Comparison of ENCODE assay signal across 8 cellular contexts in genomic region chr4:1684756-1685603, GRCh38. TPM values are rescaled to one million over a fixed set of nuclear protein-coding genes. Genes with fewer than 3 reads are reported as not detected.
DNase-seq lines count a peak whose midpoint lies in the region; ATAC-seq, FAIRE-seq and TF ChIP-seq lines count a peak whose summit lies in the region.

No MANE protein-coding gene starts in this region.

- no peaks in the 10 kb centered on the region for H3K4me1 ChIP-seq in hepatocyte (ENCODE audit: insufficient read depth)

- H3K9me3 Mint-ChIP-seq in T-helper 2 cell treated with Interferon-gamma antibody and Interleukin-4, amounts not matched to agents 5 μg/mL and 100 μg/mL, for 36 hours, result no peaks in the 10 kb centered on the region

- peaks cover 4% of the 10 kb centered on the region for H3K36me3 Mint-ChIP-seq in T-helper 2 cell treated with Interferon-gamma antibody and Interleukin-4, amounts not matched to agents 5 μg/mL and 100 μg/mL, for 36 hours (ENCODE audit: low read depth)
- H3K36me3 Mint-ChIP-seq in T-helper 17 cell (ENCODE audit: low read depth), result no peaks in the 10 kb centered on the region

- peak overlapping the region; percentile 78 for H3K4me2 ChIP-seq in hepatocyte

- no peak for FAIRE-seq in D721Med (lab: Jason Lieb, UNC)

- H3K27me3 Mint-ChIP-seq in T-helper 2 cell treated with Interferon-gamma antibody and Interleukin-4, amounts not matched to agents 5 μg/mL and 100 μg/mL, for 36 hours (ENCODE audit: low read depth), result no peaks in the 10 kb centered on the region
- no peaks in the 10 kb centered on the region for H3K27me3 Mint-ChIP-seq in T-helper 17 cell

- H3K4me3 ChIP-seq in hepatocyte, result peak overlapping the region; percentile 45

- no peaks in the 10 kb centered on the region for H3K36me3 ChIP-seq in hepatocyte (replicated peaks; ENCODE audit: insufficient read depth, low read depth)

- H2AFZ ChIP-seq in hepatocyte, result peak overlapping the region; percentile 78

- ATAC-seq in T-helper 17 cell (no peak), GM21381 (IDR thresholded peaks at IDR 0.05; ENCODE audit: unreplicated experiment) (no peak)
- ATAC-seq in stimulated activated naive CD8-positive, alpha-beta T cell treated with anti-CD3 and anti-CD28 coated beads, Interleukin-15, Interleukin-2, amounts not matched to agents 100 U/mL and 50 U/mL, for 24 hours, result peak; percentile 21

- H3K9me3 ChIP-seq in T-helper 17 cell (ENCODE audit: control insufficient read depth, low read length, poor library complexity, severe bottlenecking) (no peaks in the 10 kb centered on the region), hepatocyte (ENCODE audit: low read depth) (no peaks in the 10 kb centered on the region)

- DNase-seq in T-helper 2 cell treated with Interferon-gamma antibody and Interleukin-4, amounts not matched to agents 5 μg/mL and 100 μg/mL, for 36 hours (ENCODE audit: low spot score), result no peak
- DNase-seq in T-helper 2 cell (no peak), T-helper 17 cell (no peak), hepatocyte (ENCODE audit: low spot score) (no peak), D721Med (ENCODE audit: insufficient read length, low spot score) (no peak), T-helper 1 cell (no peak)
- DNase-seq in stimulated activated naive CD8-positive, alpha-beta T cell treated with anti-CD3 and anti-CD28 coated beads, Interleukin-15, Interleukin-2, amounts not matched to agents 100 U/mL and 50 U/mL, for 24 hours, result no peak

- H4K20me1 ChIP-seq in hepatocyte (ENCODE audit: insufficient read depth, poor library complexity, severe bottlenecking), result no peaks in the 10 kb centered on the region

- H3K27ac ChIP-seq in hepatocyte, result no peak overlapping the region

- no peaks in the 10 kb centered on the region for H3K9me2 ChIP-seq in hepatocyte (replicated peaks; ENCODE audit: insufficient read depth)

- no peak for TF ChIP-seq CTCF in hepatocyte (IDR thresholded peaks at IDR 0.05; ENCODE audit: poor library complexity)
- no peak for TF ChIP-seq CTCF in D721Med (IDR thresholded peaks at IDR 0.05; ENCODE audit: insufficient read depth, missing control alignments)

- H3K79me2 ChIP-seq in hepatocyte, result no peaks in the 10 kb centered on the region

- H3K27me3 ChIP-seq in hepatocyte, result no peaks in the 10 kb centered on the region

- peak overlapping the region; percentile 21 for H3K4me3 Mint-ChIP-seq in T-helper 2 cell treated with Interferon-gamma antibody and Interleukin-4, amounts not matched to agents 5 μg/mL and 100 μg/mL, for 36 hours
- H3K4me3 Mint-ChIP-seq in T-helper 17 cell, result peak overlapping the region; percentile 65

- WGBS in hepatocyte (ENCODE audit: low lambda C conversion rate, missing lambda C conversion rate), result 84% methylated on average over 32 of the region's 40 CpGs

- no peak overlapping the region for H3K27ac Mint-ChIP-seq in T-helper 2 cell treated with Interferon-gamma antibody and Interleukin-4, amounts not matched to agents 5 μg/mL and 100 μg/mL, for 36 hours
- H3K27ac Mint-ChIP-seq in T-helper 17 cell, result no peak overlapping the region

- peaks cover 11% of the 10 kb centered on the region for H3K4me1 Mint-ChIP-seq in T-helper 2 cell treated with Interferon-gamma antibody and Interleukin-4, amounts not matched to agents 5 μg/mL and 100 μg/mL, for 36 hours (ENCODE audit: low read depth)
- peaks cover 11% of the 10 kb centered on the region for H3K4me1 Mint-ChIP-seq in T-helper 17 cell

RNA-seq across cellular contexts. Expression of gene FAM53A, which starts 0.9 kb away (rescaled TPM):
- total RNA-seq in T-helper 17 cell (1 to 10 TPM; 2.4 to 3.1 TPM), hepatocyte (4.7 and 5.2 TPM in 2 replicates)
- polyA plus RNA-seq in hepatocyte, result 6.8 and 10.8 TPM in 2 replicates

RNA-seq across cellular contexts. Expression of gene SLBP, which starts 27.1 kb away (rescaled TPM):
- 10 to 100 TPM; 24.9 to 36.0 TPM for total RNA-seq in T-helper 17 cell
- total RNA-seq in hepatocyte, result 48.2 and 82.5 TPM in 2 replicates
- polyA plus RNA-seq in hepatocyte, result 81.8 and 84.0 TPM in 2 replicates

RNA-seq across cellular contexts. Expression of gene TMEM129, which starts 36.1 kb away (rescaled TPM):
- total RNA-seq in T-helper 17 cell, result 10 to 100 TPM; 18.4 to 18.5 TPM
- total RNA-seq in hepatocyte, result 36.1 and 40.8 TPM in 2 replicates
- polyA plus RNA-seq in hepatocyte, result 57.8 and 59.4 TPM in 2 replicates

RNA-seq across cellular contexts. Expression of gene TACC3, which starts 36.3 kb away (rescaled TPM):
- 10 to 100 TPM; 73.4 to 91.8 TPM for total RNA-seq in T-helper 17 cell
- 9.3 and 10.5 TPM in 2 replicates for total RNA-seq in hepatocyte
- polyA plus RNA-seq in hepatocyte, result 14.8 and 16.7 TPM in 2 replicates
